ENCODE assay signal across 8 cellular contexts in genomic region chr5:9898319-9898718, GRCh38.
A peak's percentile ranks its signal among the peaks of the same experiment; 100 is the strongest.
DNase-seq lines count a peak whose midpoint lies in the region; ATAC-seq and TF ChIP-seq lines count a peak whose summit lies in the region.

No MANE protein-coding gene starts in this region.

- no peaks in the 10 kb centered on the region for H3K27me3 ChIP-seq in Loucy (ENCODE audit: insufficient read depth, low read length, poor library complexity, severe bottlenecking)

- in situ Hi-C loops in T47D (cut with HindIII; ENCODE audit: low pct_unique_long_range_greater_than_20kb, low sequenced_read_pairs): no loop called here

- TF ChIP-seq CTCF in Loucy (conservative IDR thresholded peaks at IDR 0.05; ENCODE audit: low read length): peak; percentile 51

- no peak overlapping the region for H3K4me3 ChIP-seq in Loucy (ENCODE audit: low read length, poor library complexity, severe bottlenecking)

- no peaks in the 10 kb centered on the region for H3F3A ChIP-seq in Loucy (ENCODE audit: low read depth)

- H3K79me2 ChIP-seq in Loucy (ENCODE audit: insufficient read depth, low read length): no peaks in the 10 kb centered on the region

- no peaks in the 10 kb centered on the region for H3K9me3 ChIP-seq in Loucy (ENCODE audit: insufficient read depth, low read depth, low read length)

- H3K4me1 ChIP-seq in Loucy (ENCODE audit: insufficient read depth, low read length, poor library complexity, severe bottlenecking): no peaks in the 10 kb centered on the region

- H4K20me1 ChIP-seq in Loucy (ENCODE audit: insufficient read depth, low read length, poor library complexity, severe bottlenecking): no peaks in the 10 kb centered on the region

- H3K36me3 ChIP-seq in Loucy (ENCODE audit: insufficient read depth, low read length): no peaks in the 10 kb centered on the region

- H3K9ac ChIP-seq in Loucy (ENCODE audit: low read depth, low read length, poor library complexity, severe bottlenecking): no peak overlapping the region

- DNase-seq in DMS153 treated with DMSO at 0.1 percent for 48 hours (lab: John Stamatoyannopoulos, UW; ENCODE audit: unreplicated experiment) (peak; percentile 35), T47D (ENCODE audit: low read depth in 1 of 2, low spot score in 1 of 2) (peak; percentile 21 to 47), mucosa of gallbladder (ENCODE audit: low spot score) (peak; percentile 28), OCI-M2 (lab: John Stamatoyannopoulos, UW; ENCODE audit: unreplicated experiment) (no peak)
- DNase-seq in activated CD4-positive, alpha-beta T cell treated with anti-CD3 and anti-CD28 coated beads for 48 hours: no peak

- ATAC-seq in HG02884 (IDR thresholded peaks at IDR 0.05; ENCODE audit: unreplicated experiment): no peak
- no peak for ATAC-seq in HG02852 (IDR thresholded peaks at IDR 0.05; ENCODE audit: unreplicated experiment)

- no peak overlapping the region for H3K4me2 ChIP-seq in Loucy (ENCODE audit: low read depth, low read length, poor library complexity, severe bottlenecking)

- no peaks in the 10 kb centered on the region for H3K9me2 ChIP-seq in Loucy (replicated peaks; ENCODE audit: low read depth, low read length)

- no peak overlapping the region for H2AFZ ChIP-seq in Loucy (ENCODE audit: low read length)

Comparison
In these comparisons a context has a peak if more than half of its experiments do, and no peak if none do; other contexts are left out.
1. DNase-seq: peak in DMS153 treated with DMSO at 0.1 percent for 48 hours (single experiment), T47D (2 of 2) and mucosa of gallbladder (single experiment); none in activated CD4-positive, alpha-beta T cell treated with anti-CD3 and anti-CD28 coated beads for 48 hours (single experiment) and OCI-M2 (single experiment).